17 cellular contexts compared by ENCODE assay signal in genomic region chr12:132075026-132075713, GRCh38.
DNase-seq lines count a peak whose midpoint lies in the region; FAIRE-seq and TF ChIP-seq lines count a peak whose summit lies in the region.
"Had no signal": no experiment of that assay in that cellular context is flagged by ENCODE, and none has a peak within 500 bp of the region (broad histone marks: within the 10 kb centered on the region; RNA-seq: fewer than 3 reads in every experiment).

No MANE protein-coding gene starts in this region.

- POLR2A ChIA-PET in AG04449 (lab: Yijun Ruan, JAX) = no interaction called here

- no peaks in the 10 kb centered on the region for H3K9me3 ChIP-seq in adipocyte (ENCODE audit: control insufficient read depth, low read length)
- no peaks in the 10 kb centered on the region for H3K9me3 ChIP-seq in effector memory CD4-positive, alpha-beta T cell (ENCODE audit: control insufficient read depth, low read length)
- H3K9me3 ChIP-seq: BLaER1 treated with 17β-estradiol and CSF1 and Interleukin-3, amounts not matched to agents 10 nM and 100 nM; ovary; vagina had no signal

- no peak for FAIRE-seq in urothelium cell line (lab: Jason Lieb, UNC)
- FAIRE-seq: GM18507 had no signal

- DNase-seq in AG04449 (ENCODE audit: low read depth, low spot score) (no peak), HCEC 1CT (peak; percentile 6), adipocyte (ENCODE audit: low read depth) (peak; percentile 28), iPS-NIHi7 (ENCODE audit: extremely low spot score) (peak; percentile 49), SW 1271 (lab: John Stamatoyannopoulos, UW) (no peak), NCI-H524 (lab: John Stamatoyannopoulos, UW) (no peak), urothelium cell line (ENCODE audit: low spot score) (no peak)
- no peak for DNase-seq in effector memory CD4-positive, alpha-beta T cell
- DNase-seq: activated CD8-positive, alpha-beta T cell treated with anti-CD3 and anti-CD28 coated beads for 36 hours; activated naive CD4-positive, alpha-beta T cell treated with Interleukin-2 at 50 U/mL for 16 hours; NCI-H446; ovary; RPMI8226; T1000 had no signal

- H3K27me3 ChIP-seq in adipocyte (replicated peaks; ENCODE audit: control insufficient read depth, insufficient read depth, low read length) = no peaks in the 10 kb centered on the region
- no peaks in the 10 kb centered on the region for H3K27me3 ChIP-seq in effector memory CD4-positive, alpha-beta T cell (replicated peaks; ENCODE audit: control insufficient read depth, insufficient read depth, low read length, poor library complexity, severe bottlenecking)
- H3K27me3 ChIP-seq: BLaER1 treated with 17β-estradiol and CSF1 and Interleukin-3, amounts not matched to agents 10 nM and 100 nM; ovary; vagina had no signal

- peaks cover 56% of the 10 kb centered on the region for H3K36me3 ChIP-seq in adipocyte (ENCODE audit: control insufficient read depth, insufficient read depth, low read length, severe bottlenecking)
- H3K36me3 ChIP-seq in effector memory CD4-positive, alpha-beta T cell (ENCODE audit: control insufficient read depth, insufficient read depth, low read length) = peaks cover 49% of the 10 kb centered on the region

- no peak overlapping the region for H3K9ac ChIP-seq in adipocyte (ENCODE audit: low read length)
- H3K9ac ChIP-seq: BLaER1 treated with 17β-estradiol and CSF1 and Interleukin-3, amounts not matched to agents 10 nM and 100 nM had no signal

- no peak overlapping the region for H3K4me3 ChIP-seq in AG04449 (ENCODE audit: low read depth, low read length)
- H3K4me3 ChIP-seq in adipocyte (ENCODE audit: low read length) = no peak overlapping the region
- no peak overlapping the region for H3K4me3 ChIP-seq in effector memory CD4-positive, alpha-beta T cell (ENCODE audit: insufficient read depth, low read depth, low read length, poor library complexity, severe bottlenecking)
- H3K4me3 ChIP-seq: BLaER1 treated with 17β-estradiol and CSF1 and Interleukin-3, amounts not matched to agents 10 nM and 100 nM; ovary; vagina had no signal

- H3K27ac ChIP-seq in effector memory CD4-positive, alpha-beta T cell (ENCODE audit: insufficient read depth, low read length, poor library complexity, severe bottlenecking) = no peak overlapping the region
- H3K27ac ChIP-seq: BLaER1 treated with 17β-estradiol and CSF1 and Interleukin-3, amounts not matched to agents 10 nM and 100 nM; ovary; vagina had no signal

- CTCF ChIA-PET in AG04449 (lab: Yijun Ruan, JAX) = interaction anchor here (0.9 kb wide), 1 partner anchor 8 kb away, joined by 3 read pairs; no protein-coding TSS in a partner anchor

- H3K4me1 ChIP-seq in adipocyte (ENCODE audit: control insufficient read depth, insufficient read depth, low read length) = peaks cover 12% of the 10 kb centered on the region
- no peaks in the 10 kb centered on the region for H3K4me1 ChIP-seq in effector memory CD4-positive, alpha-beta T cell (ENCODE audit: control insufficient read depth, insufficient read depth, low read length, poor library complexity, severe bottlenecking)
- H3K4me1 ChIP-seq: vagina had no signal

- TF ChIP-seq CTCF in AG04449 (IDR thresholded peaks at IDR 0.05; ENCODE audit: insufficient read depth, low read length, missing control alignments) = peak; percentile 3

Comparison
In these comparisons a context has a peak if more than half of its experiments do, and no peak if none do; other contexts are left out.
1. DNase-seq: peak in HCEC 1CT (single experiment), adipocyte (single experiment) and iPS-NIHi7 (single experiment); none in AG04449 (single experiment), SW 1271 (0 of 2), NCI-H524 (0 of 2), urothelium cell line (single experiment) and effector memory CD4-positive, alpha-beta T cell (0 of 3).